25 cellular contexts compared by ENCODE assay signal in the genomic region with DNA sequence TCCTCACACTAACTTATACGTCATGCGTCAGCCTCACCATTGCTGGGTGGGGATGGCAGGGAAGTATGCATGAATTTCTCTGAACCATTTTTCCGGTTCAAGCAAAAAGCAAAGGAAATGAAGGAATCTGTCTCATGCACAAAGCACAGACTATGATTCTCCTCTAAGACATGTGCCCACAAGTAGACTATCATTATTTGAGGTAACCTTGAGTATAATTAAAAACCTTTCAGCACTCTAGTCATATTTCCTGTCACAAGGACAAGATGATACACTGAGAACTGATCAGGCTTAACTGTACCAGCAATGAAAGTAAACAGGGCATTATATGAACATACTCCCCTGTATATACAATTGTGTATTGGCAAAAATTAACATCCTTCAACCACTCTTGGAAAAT. TPM values are rescaled to one million over a fixed set of nuclear protein-coding genes. Genes with fewer than 3 reads are reported as not detected.
DNase-seq lines count a peak whose midpoint lies in the region; ATAC-seq and TF ChIP-seq lines count a peak whose summit lies in the region.
"Had no signal": no experiment of that assay in that cellular context is flagged by ENCODE, and none has a peak within 500 bp of the region (broad histone marks: within the 10 kb centered on the region; RNA-seq: fewer than 3 reads in every experiment).

No MANE protein-coding gene starts in this region.

- H3K9me3 Mint-ChIP-seq in MCF 10A (ENCODE audit: unreplicated experiment) (no peaks in the 10 kb centered on the region), chondrocyte (ENCODE audit: low read depth) (no peaks in the 10 kb centered on the region)
- H3K9me3 Mint-ChIP-seq: CD8-positive, alpha-beta T cell; T-cell had no signal

- H3K27me3 Mint-ChIP-seq in MCF 10A (ENCODE audit: insufficient read depth, unreplicated experiment) (no peaks in the 10 kb centered on the region), chondrocyte (ENCODE audit: low read depth) (no peaks in the 10 kb centered on the region)

- H3K36me3 ChIP-seq in mammary epithelial cell (ENCODE audit: insufficient read depth, low read length): no peaks in the 10 kb centered on the region
- no peaks in the 10 kb centered on the region for H3K36me3 ChIP-seq in A673 (ENCODE audit: insufficient read depth, low read length, poor library complexity, severe bottlenecking)
- H3K36me3 ChIP-seq: BLaER1 had no signal

- 37% methylated on average over 3 of the region's 3 CpGs for WGBS in mammary epithelial cell (ENCODE audit: low coverage, missing lambda C conversion rate)

- no TSS peak for BruUV-seq in mammary epithelial cell (replicated peaks; lab: Mats Ljungman, UMichigan)
- BruUV-seq in MCF 10A (replicated peaks; lab: Mats Ljungman, UMichigan): no TSS peak
- BruUV-seq in A673 (replicated peaks; lab: Mats Ljungman, UMichigan): no TSS peak

- POLR2A ChIA-PET in MCF 10A (lab: Yijun Ruan, JAX): interaction anchor here (0.9 to 1.1 kb wide), 2 partner anchors 9 to 58 kb away, joined by 3 to 4 read pairs; partner anchors contain the start of gene TSC22D2
- POLR2A ChIA-PET in A673 (lab: Charles Lee; ENCODE audit: low non-redundant PET): no interaction called here

- H3K4me3 ChIP-seq in mammary epithelial cell (replicated peaks in 1 of 3; ENCODE audit: insufficient read depth in 1 of 3, low read depth in 2 of 3, low read length in 3 of 3) (no peak overlapping the region), A673 (ENCODE audit: low read depth, low read length, poor library complexity, severe bottlenecking) (no peak overlapping the region)
- H3K4me3 ChIP-seq: BLaER1, GM23248, K562, PC-9 had no signal

- H3K27me3 ChIP-seq in mammary epithelial cell (ENCODE audit: insufficient read depth, low read length) (no peaks in the 10 kb centered on the region), A673 (replicated peaks; ENCODE audit: insufficient read depth, low read depth, low read length, poor library complexity) (no peaks in the 10 kb centered on the region)

- H3K4me2 ChIP-seq in mammary epithelial cell (ENCODE audit: insufficient read depth, low read depth, low read length): peak overlapping the region; percentile 29
- H3K4me2 ChIP-seq: BLaER1, PC-9, SK-N-SH had no signal

- peak overlapping the region; percentile 16 for H2AFZ ChIP-seq in mammary epithelial cell (ENCODE audit: low read depth, low read length)
- H2AFZ ChIP-seq: GM23248, PC-9 had no signal

- H3K36me3 Mint-ChIP-seq in MCF 10A (ENCODE audit: insufficient read depth, unreplicated experiment): no peaks in the 10 kb centered on the region
- H3K36me3 Mint-ChIP-seq in chondrocyte (ENCODE audit: low read depth): no peaks in the 10 kb centered on the region
- H3K36me3 Mint-ChIP-seq: CD8-positive, alpha-beta T cell; T-cell had no signal

- dilution Hi-C loops in mammary epithelial cell (cut with HindIII; ENCODE audit: low sequenced_read_pairs): no loop called here

- H3K4me3 Mint-ChIP-seq in MCF 10A (ENCODE audit: unreplicated experiment) (no peak overlapping the region), chondrocyte (ENCODE audit: unreplicated experiment) (no peak overlapping the region)
- H3K4me3 Mint-ChIP-seq: CD8-positive, alpha-beta T cell; T-cell had no signal

- no peak for ATAC-seq in HG02798 (IDR thresholded peaks at IDR 0.05; ENCODE audit: poor library complexity, unreplicated experiment)
- ATAC-seq: CD8-positive, alpha-beta T cell; K562; T-cell had no signal

- H3K4me1 Mint-ChIP-seq in MCF 10A (ENCODE audit: insufficient read depth, unreplicated experiment) (peaks cover 33% of the 10 kb centered on the region), chondrocyte (ENCODE audit: low read depth) (peaks cover 62% of the 10 kb centered on the region)
- H3K4me1 Mint-ChIP-seq: T-cell had no signal

- peak overlapping the region; percentile 10 for H3K9ac ChIP-seq in mammary epithelial cell (ENCODE audit: insufficient read depth, low read length)
- H3K9ac ChIP-seq: BLaER1, GM23248, SK-N-SH had no signal

- in situ Hi-C loops in mammary epithelial cell (cut with MboI; ENCODE audit: low sequenced_read_pairs in 2 of 2): no loop called here

- H4K20me1 ChIP-seq in mammary epithelial cell (ENCODE audit: insufficient read depth, low read length): no peaks in the 10 kb centered on the region
- H4K20me1 ChIP-seq: BLaER1 had no signal

- H3K27ac Mint-ChIP-seq in MCF 10A (ENCODE audit: low read depth, unreplicated experiment) (no peak overlapping the region), chondrocyte (ENCODE audit: unreplicated experiment) (peak overlapping the region; percentile 32)
- H3K27ac Mint-ChIP-seq: CD8-positive, alpha-beta T cell; T-cell had no signal

- H3K79me2 ChIP-seq in mammary epithelial cell (ENCODE audit: insufficient read depth, low read length): no peaks in the 10 kb centered on the region

- peak overlapping the region; percentile 70 for H3K27ac ChIP-seq in mammary epithelial cell (ENCODE audit: insufficient read depth, low read depth, low read length)
- H3K27ac ChIP-seq in A673 (ENCODE audit: low read depth, low read length, poor library complexity, severe bottlenecking): no peak overlapping the region
- H3K27ac ChIP-seq: BLaER1, GM23248, HL-60, PC-9 had no signal

- TF ChIP-seq CTCF in mammary epithelial cell (conservative IDR thresholded peaks at IDR 0.05 in 1 of 2, IDR thresholded peaks at IDR 0.05 in 1 of 2; ENCODE audit: extremely low read depth in 1 of 2, insufficient read depth in 1 of 2, low read depth in 1 of 2, low read length in 2 of 2): no peak
- no peak for TF ChIP-seq CTCF in MCF 10A (IDR thresholded peaks at IDR 0.05; ENCODE audit: unreplicated experiment)
- no peak for TF ChIP-seq CTCF in chondrocyte (IDR thresholded peaks at IDR 0.05)
- no peak for TF ChIP-seq CTCF in A673 (conservative IDR thresholded peaks at IDR 0.05; ENCODE audit: low read depth, low read length)

- H3K4me1 ChIP-seq in mammary epithelial cell (ENCODE audit: insufficient read depth, low read length): peaks cover 64% of the 10 kb centered on the region
- peaks cover 17% of the 10 kb centered on the region for H3K4me1 ChIP-seq in A673 (ENCODE audit: insufficient read depth, low read length, poor library complexity, severe bottlenecking)
- H3K4me1 ChIP-seq: BLaER1 had no signal

- CTCF ChIA-PET in mammary epithelial cell (lab: Charles Lee; ENCODE audit: low non-redundant PET) (no interaction called here), MCF 10A (lab: Yijun Ruan, JAX) (interaction anchor here (1.5 kb wide), 1 partner anchor 16 kb away, joined by 4 read pairs; no protein-coding TSS in a partner anchor), A673 (lab: Charles Lee) (no interaction called here)

- H3K9me3 ChIP-seq in mammary epithelial cell (replicated peaks; ENCODE audit: insufficient read depth, low read length): no peaks in the 10 kb centered on the region
- no peaks in the 10 kb centered on the region for H3K9me3 ChIP-seq in A673 (ENCODE audit: low read depth, low read length, poor library complexity, severe bottlenecking)
- H3K9me3 ChIP-seq: BLaER1, SK-N-SH had no signal

- intact Hi-C loops in mammary epithelial cell (cut with micrococcal nuclease): no loop called here
- intact Hi-C loops in MCF 10A (cut with micrococcal nuclease): no loop called here
- intact Hi-C loops in A673 (cut with micrococcal nuclease; ENCODE audit: unreplicated experiment): no loop called here

- DNase-seq in mammary epithelial cell (peak; percentile 91), MCF 10A (ENCODE audit: unreplicated experiment) (no peak), chondrocyte (ENCODE audit: low spot score) (no peak), iris pigment epithelial cell (ENCODE audit: low read depth) (peak; percentile 51), A673 (ENCODE audit: low spot score) (no peak), NCI-H2029 (lab: John Stamatoyannopoulos, UW) (no peak), NCI-H146 treated with DMSO at 0.1 percent for 48 hours (lab: John Stamatoyannopoulos, UW; ENCODE audit: unreplicated experiment) (no peak)
- DNase-seq: 8988T; CD8-positive, alpha-beta T cell; DMS79 treated with DMSO at 0.1 percent for 48 hours; GDM1; GM23248; HCEC 1CT; MV-4-11; NCI-H1417; NCI-H1930; NCI-H510A; PC-9; Right ventricle myocardium superior; SK-N-SH; T-cell had no signal

RNA-seq across cellular contexts. Expression of gene TSC22D2, which starts 56.7 kb away (rescaled TPM):
- total RNA-seq in mammary epithelial cell: 10 to 100 TPM; 16.3 to 38.8 TPM
- polyA plus RNA-seq in mammary epithelial cell: 8.3 TPM
- polyA minus RNA-seq in mammary epithelial cell: 34.7 TPM
- total RNA-seq in MCF 10A (2022): 31.2 and 36.2 TPM in 2 replicates
- total RNA-seq in chondrocyte: 39.8 to 48.2 TPM (median 42.9 TPM) in 3 replicates
- 28.8 and 28.9 TPM in 2 replicates for total RNA-seq in A673 (2021)

Comparison
In these comparisons a context has a peak if more than half of its experiments do, and no peak if none do; other contexts are left out.
1. DNase-seq: peak in mammary epithelial cell (single experiment) and iris pigment epithelial cell (single experiment); none in MCF 10A (single experiment), chondrocyte (single experiment), A673 (single experiment), NCI-H2029 (single experiment) and NCI-H146 treated with DMSO at 0.1 percent for 48 hours (single experiment).